Comparison of ENCODE assay signal across 27 cellular contexts in genomic region chr3:197722734-197723133, GRCh38.
"Had no signal": no experiment of that assay in that cellular context is flagged by ENCODE, and none has a peak within 500 bp of the region (broad histone marks: within the 10 kb centered on the region; RNA-seq: fewer than 3 reads in every experiment).

No MANE protein-coding gene starts in this region.

- H3K27ac ChIP-seq: neural progenitor cell, pancreas, psoas muscle, right lobe of liver, sigmoid colon, suprapubic skin, testis, tibial artery, transverse colon, upper lobe of right lung, uterus had no signal

- H3K4me1 ChIP-seq: neural progenitor cell, pancreas, right lobe of liver, suprapubic skin, testis, transverse colon, upper lobe of right lung, uterus had no signal

- H3K4me3 Mint-ChIP-seq: naive thymus-derived CD4-positive, alpha-beta T cell; natural killer cell; nephron; neural progenitor cell; stimulated activated effector memory CD8-positive, alpha-beta T cell treated with anti-CD3 and anti-CD28 coated beads, Interleukin-12 subunit alpha, Interleukin-12 subunit beta, amount 100 ng/mL, for 72 hours; stimulated activated naive CD8-positive, alpha-beta T cell treated with anti-CD3 and anti-CD28 coated beads, Interleukin-15, amount 100 ng/mL, for 72 hours; type B pancreatic cell had no signal

- H3K36me3 ChIP-seq: neural progenitor cell, pancreas, right lobe of liver, suprapubic skin, transverse colon, upper lobe of right lung, uterus had no signal

- H2AFZ ChIP-seq: neural progenitor cell had no signal

- H3K9me3 ChIP-seq: pancreas, right lobe of liver, sigmoid colon, suprapubic skin, testis, tibial artery, upper lobe of right lung had no signal

- H3K4me2 ChIP-seq: neural progenitor cell had no signal

- H3K27me3 ChIP-seq: neural progenitor cell, pancreas, right lobe of liver, sigmoid colon, suprapubic skin, testis, tibial artery, transverse colon, upper lobe of right lung, uterus had no signal

- H3K9ac ChIP-seq: neural progenitor cell had no signal

- H3K36me3 Mint-ChIP-seq: natural killer cell; stimulated activated effector memory CD8-positive, alpha-beta T cell treated with anti-CD3 and anti-CD28 coated beads, Interleukin-12 subunit alpha, Interleukin-12 subunit beta, amount 100 ng/mL, for 72 hours had no signal

- H3K9me3 Mint-ChIP-seq: natural killer cell; stimulated activated effector memory CD8-positive, alpha-beta T cell treated with anti-CD3 and anti-CD28 coated beads, Interleukin-12 subunit alpha, Interleukin-12 subunit beta, amount 100 ng/mL, for 72 hours had no signal

- H3K4me3 ChIP-seq: neural progenitor cell, pancreas, psoas muscle, right lobe of liver, sigmoid colon, suprapubic skin, testis, tibial artery, transverse colon, upper lobe of right lung, uterus had no signal

- H3K27me3 Mint-ChIP-seq: naive thymus-derived CD4-positive, alpha-beta T cell; stimulated activated naive CD8-positive, alpha-beta T cell treated with anti-CD3 and anti-CD28 coated beads, Interleukin-15, amount 100 ng/mL, for 72 hours; type B pancreatic cell had no signal

- FAIRE-seq: pancreas, small intestine had no signal

- ATAC-seq: naive thymus-derived CD4-positive, alpha-beta T cell; natural killer cell; pancreas; psoas muscle; right cardiac atrium; right lobe of liver; stimulated activated effector memory CD8-positive, alpha-beta T cell treated with anti-CD3 and anti-CD28 coated beads, Interleukin-12 subunit alpha, Interleukin-12 subunit beta, amount 100 ng/mL, for 72 hours; stimulated activated naive CD8-positive, alpha-beta T cell treated with anti-CD3 and anti-CD28 coated beads, Interleukin-15, amount 100 ng/mL, for 72 hours; stimulated activated naive CD8-positive, alpha-beta T cell treated with anti-CD3 and anti-CD28 coated beads, Interleukin-15, Interleukin-2, amounts not matched to agents 100 U/mL and 50 U/mL, for 24 hours; upper lobe of right lung had no signal

- DNase-seq: naive thymus-derived CD4-positive, alpha-beta T cell; natural killer cell; occipital lobe; pancreas; psoas muscle; right cardiac atrium; right lobe of liver; sigmoid colon; small intestine; stimulated activated CD4-positive, alpha-beta T cell treated with anti-CD3 and anti-CD28 coated beads, Interleukin-15, amount 100 ng/mL, for 24 hours; stimulated activated CD4-positive, alpha-beta T cell treated with anti-CD3 and anti-CD28 coated beads, Interleukin-2, amount 100 ng/mL, for 24 hours; stimulated activated CD4-positive, alpha-beta T cell treated with anti-CD3 and anti-CD28 coated beads, Interleukin-2, amount 100 ng/mL, for 48 hours; stimulated activated CD4-positive, alpha-beta T cell treated with anti-CD3 and anti-CD28 coated beads, Interleukin-4, amount 100 ng/mL, for 24 hours; stimulated activated naive CD4-positive, alpha-beta T cell; stimulated activated naive CD8-positive, alpha-beta T cell treated with anti-CD3 and anti-CD28 coated beads, Interleukin-15, amount 100 ng/mL, for 72 hours; stimulated activated naive CD8-positive, alpha-beta T cell treated with anti-CD3 and anti-CD28 coated beads, Interleukin-15, Interleukin-2, amounts not matched to agents 100 U/mL and 50 U/mL, for 24 hours; substantia nigra; testis; transverse colon; upper lobe of right lung; uterus had no signal

- H3K27ac Mint-ChIP-seq: natural killer cell; nephron; neural progenitor cell; stimulated activated effector memory CD8-positive, alpha-beta T cell treated with anti-CD3 and anti-CD28 coated beads, Interleukin-12 subunit alpha, Interleukin-12 subunit beta, amount 100 ng/mL, for 72 hours; stimulated activated naive CD8-positive, alpha-beta T cell treated with anti-CD3 and anti-CD28 coated beads, Interleukin-15, amount 100 ng/mL, for 72 hours; type B pancreatic cell had no signal

- H3K4me1 Mint-ChIP-seq: nephron; neural progenitor cell; stimulated activated naive CD8-positive, alpha-beta T cell treated with anti-CD3 and anti-CD28 coated beads, Interleukin-15, amount 100 ng/mL, for 72 hours had no signal
